20 cellular contexts compared by ENCODE assay signal in genomic region chr7:47946581-47947354, GRCh38. TPM values are rescaled to one million over a fixed set of nuclear protein-coding genes. Genes with fewer than 3 reads are reported as not detected.
DNase-seq lines count a peak whose midpoint lies in the region; ATAC-seq, FAIRE-seq and TF ChIP-seq lines count a peak whose summit lies in the region.
"Had no signal": no experiment of that assay in that cellular context is flagged by ENCODE, and none has a peak within 500 bp of the region (broad histone marks: within the 10 kb centered on the region; RNA-seq: fewer than 3 reads in every experiment).

No MANE protein-coding gene starts in this region.

- H3K4me1 ChIP-seq in GM12878 (ENCODE audit: control insufficient read depth, insufficient read depth, low read length) (no peaks in the 10 kb centered on the region), right lobe of liver (peaks cover 0 to 8% (median 0%) of the 10 kb centered on the region in 4 donors)

- H4K20me1 ChIP-seq in GM12878 (ENCODE audit: control insufficient read depth, insufficient read depth) = no peaks in the 10 kb centered on the region

- TF ChIP-seq RAD21 in GM12878 (IDR thresholded peaks at IDR 0.05; ENCODE audit: insufficient read depth, low read depth, low read length) = no peak

- no peaks in the 10 kb centered on the region for H3K36me3 Mint-ChIP-seq in activated T-cell treated with anti-CD3 and anti-CD28 coated beads, Interleukin-2, amount 50 U/mL, for 72 hours (ENCODE audit: insufficient read depth in 2 of 2)
- H3K36me3 Mint-ChIP-seq in stimulated activated effector memory CD8-positive, alpha-beta T cell treated with anti-CD3 and anti-CD28 coated beads, Interleukin-12 subunit alpha, Interleukin-12 subunit beta, amount 100 ng/mL, for 72 hours = peaks cover 6% of the 10 kb centered on the region
- H3K36me3 Mint-ChIP-seq in T-helper 2 cell treated with Interferon-gamma antibody and Interleukin-4, amounts not matched to agents 5 μg/mL and 100 μg/mL, for 36 hours (ENCODE audit: low read depth) = no peaks in the 10 kb centered on the region
- H3K36me3 Mint-ChIP-seq: naive thymus-derived CD4-positive, alpha-beta T cell; stimulated activated naive B cell treated with anti-CD40 and anti-IgM and Interleukin-4, amounts not matched to agents 10 μg/mL and 1 μg/mL and 100 μg/mL, for 72 hours had no signal

- no peaks in the 10 kb centered on the region for H3K27me3 ChIP-seq in GM12878 (replicated peaks in 1 of 2; ENCODE audit: control insufficient read depth in 2 of 2, insufficient read depth in 2 of 2, low read length in 1 of 2)
- no peaks in the 10 kb centered on the region for H3K27me3 ChIP-seq in right lobe of liver

- RAD21 ChIA-PET in GM12878 (lab: Charles Lee; ENCODE audit: unreplicated experiment) = interaction anchor here (4.1 kb wide), 1 partner anchor 163 kb away, joined by 53 read pairs; no protein-coding TSS in a partner anchor

- no peak for TF ChIP-seq CTCF in GM12878 (IDR thresholded peaks at IDR 0.05 in 2 of 3, conservative IDR thresholded peaks at IDR 0.05 in 1 of 3; ENCODE audit: control insufficient read depth in 2 of 3, extremely low read depth in 1 of 3, insufficient read depth in 1 of 3, low read depth in 3 of 3, low read length in 3 of 3)
- TF ChIP-seq CTCF in right lobe of liver (IDR thresholded peaks at IDR 0.05) = no peak

- CTCF ChIA-PET in GM12878 (lab: Yijun Ruan, JAX) = interaction anchor here (2.9 to 4.5 kb wide), 4 partner anchors 23 to 163 kb away, joined by 15 to 68 read pairs (median 36); no protein-coding TSS in a partner anchor
- CTCF ChIA-PET in HEK293T (lab: Yijun Ruan, JAX) = no interaction called here

- H3K27ac ChIP-seq in GM12878 (ENCODE audit: control insufficient read depth, insufficient read depth) (no peak overlapping the region), right lobe of liver (no peak overlapping the region)
- H3K27ac ChIP-seq: C4-2B had no signal

- BruUV-seq in GM12878 (replicated peaks; lab: Mats Ljungman, UMichigan) = no TSS peak

- ATAC-seq in activated T-cell treated with anti-CD3 and anti-CD28 coated beads, Interleukin-2, amount 50 U/mL, for 72 hours (replicated peaks in 1 of 2) = peak; percentile 73 to 74
- ATAC-seq in GM12878 (no peak), right lobe of liver (peak; percentile 10 to 49 (median 16))
- peak; percentile 75 for ATAC-seq in stimulated activated effector memory CD8-positive, alpha-beta T cell treated with anti-CD3 and anti-CD28 coated beads, Interleukin-12 subunit alpha, Interleukin-12 subunit beta, amount 100 ng/mL, for 72 hours
- ATAC-seq: naive thymus-derived CD4-positive, alpha-beta T cell; stimulated activated naive B cell treated with anti-CD40 and anti-IgM and Interleukin-4, amounts not matched to agents 10 μg/mL and 1 μg/mL and 100 μg/mL, for 72 hours had no signal

- DNase-seq in activated T-cell treated with anti-CD3 and anti-CD28 coated beads, Interleukin-2, amount 50 U/mL, for 72 hours = peak; percentile 11 to 15
- no peak for DNase-seq in activated T-cell treated with anti-CD3 and anti-CD28 coated beads, Interleukin-2, amount 50 U/mL, for 48 hours
- DNase-seq in GM12878 (ENCODE audit: low read depth, low spot score) = no peak
- DNase-seq in right lobe of liver = no peak
- no peak for DNase-seq in stimulated activated effector memory CD8-positive, alpha-beta T cell treated with anti-CD3 and anti-CD28 coated beads, Interleukin-12 subunit alpha, Interleukin-12 subunit beta, amount 100 ng/mL, for 72 hours (ENCODE audit: low spot score in 2 of 2)
- no peak for DNase-seq in T-helper 2 cell treated with Interferon-gamma antibody and Interleukin-4, amounts not matched to agents 5 μg/mL and 100 μg/mL, for 36 hours (ENCODE audit: low spot score)
- no peak for DNase-seq in NCI-H82 treated with DMSO at 0.1 percent for 48 hours (lab: John Stamatoyannopoulos, UW; ENCODE audit: unreplicated experiment)
- no peak for DNase-seq in HEK293T (ENCODE audit: extremely low spot score)
- DNase-seq: cerebellar nuclear complex; endodermal cell; foreskin melanocyte; GF-D8; naive thymus-derived CD4-positive, alpha-beta T cell; NCI-H1092 treated with DMSO at 0.1 percent for 48 hours; NCI-H2171 treated with DMSO at 0.1 percent for 48 hours; NCI-H82; stimulated activated naive B cell treated with anti-CD40 and anti-IgM and Interleukin-4, amounts not matched to agents 10 μg/mL and 1 μg/mL and 100 μg/mL, for 72 hours had no signal

- SMC1A ChIA-PET in GM12878 (lab: Charles Lee; ENCODE audit: uncharacterized antibody, unreplicated experiment) = no interaction called here

- POLR2A ChIA-PET in GM12878 (lab: Charles Lee) (no interaction called here), HEK293T (lab: Yijun Ruan, JAX) (no interaction called here)

- H3K4me3 Mint-ChIP-seq in activated T-cell treated with anti-CD3 and anti-CD28 coated beads, Interleukin-2, amount 50 U/mL, for 72 hours = no peak overlapping the region
- no peak overlapping the region for H3K4me3 Mint-ChIP-seq in stimulated activated effector memory CD8-positive, alpha-beta T cell treated with anti-CD3 and anti-CD28 coated beads, Interleukin-12 subunit alpha, Interleukin-12 subunit beta, amount 100 ng/mL, for 72 hours
- no peak overlapping the region for H3K4me3 Mint-ChIP-seq in T-helper 2 cell treated with Interferon-gamma antibody and Interleukin-4, amounts not matched to agents 5 μg/mL and 100 μg/mL, for 36 hours
- H3K4me3 Mint-ChIP-seq: endodermal cell; naive thymus-derived CD4-positive, alpha-beta T cell; stimulated activated naive B cell treated with anti-CD40 and anti-IgM and Interleukin-4, amounts not matched to agents 10 μg/mL and 1 μg/mL and 100 μg/mL, for 72 hours had no signal

- no peaks in the 10 kb centered on the region for H3K4me1 Mint-ChIP-seq in activated T-cell treated with anti-CD3 and anti-CD28 coated beads, Interleukin-2, amount 50 U/mL, for 72 hours (ENCODE audit: low read depth)
- peaks cover 7% of the 10 kb centered on the region for H3K4me1 Mint-ChIP-seq in stimulated activated effector memory CD8-positive, alpha-beta T cell treated with anti-CD3 and anti-CD28 coated beads, Interleukin-12 subunit alpha, Interleukin-12 subunit beta, amount 100 ng/mL, for 72 hours
- H3K4me1 Mint-ChIP-seq in T-helper 2 cell treated with Interferon-gamma antibody and Interleukin-4, amounts not matched to agents 5 μg/mL and 100 μg/mL, for 36 hours (ENCODE audit: low read depth) = peaks cover 11% of the 10 kb centered on the region
- H3K4me1 Mint-ChIP-seq: naive thymus-derived CD4-positive, alpha-beta T cell; stimulated activated naive B cell treated with anti-CD40 and anti-IgM and Interleukin-4, amounts not matched to agents 10 μg/mL and 1 μg/mL and 100 μg/mL, for 72 hours had no signal

- intact Hi-C loops in GM12878 (cut with micrococcal nuclease; ENCODE audit: unreplicated experiment) (no loop called here), right lobe of liver (cut with DNase I) (loop anchor here in 1 of 2 donors (5.0 kb wide), 1 partner anchor 161 kb away; no protein-coding TSS in a partner anchor)

- H3K9me3 ChIP-seq in GM12878 (replicated peaks; ENCODE audit: control insufficient read depth, insufficient read depth, low read length) (no peaks in the 10 kb centered on the region), right lobe of liver (no peaks in the 10 kb centered on the region)

- no peak for FAIRE-seq in GM12878 (lab: Jason Lieb, UNC)
- FAIRE-seq: GM12892 had no signal

- in situ Hi-C loops in GM12878 (cut with MboI) = loop anchor here (25.0 kb wide), 1 partner anchor 1816 kb away; the partner anchor contains the start of gene VWC2

- no peaks in the 10 kb centered on the region for H3K79me2 ChIP-seq in GM12878 (ENCODE audit: control insufficient read depth, insufficient read depth, low read length)

- no peak overlapping the region for H3K4me3 ChIP-seq in GM12878
- no peak overlapping the region for H3K4me3 ChIP-seq in right lobe of liver

- no peak for TF ChIP-seq EP300 in GM12878 (IDR thresholded peaks at IDR 0.05; ENCODE audit: borderline replicate concordance in 1 of 2, control insufficient read depth in 1 of 2, low read depth in 2 of 2, low read length in 2 of 2)

- H3K9me3 Mint-ChIP-seq in activated T-cell treated with anti-CD3 and anti-CD28 coated beads, Interleukin-2, amount 50 U/mL, for 72 hours = no peaks in the 10 kb centered on the region
- no peaks in the 10 kb centered on the region for H3K9me3 Mint-ChIP-seq in stimulated activated effector memory CD8-positive, alpha-beta T cell treated with anti-CD3 and anti-CD28 coated beads, Interleukin-12 subunit alpha, Interleukin-12 subunit beta, amount 100 ng/mL, for 72 hours
- H3K9me3 Mint-ChIP-seq in T-helper 2 cell treated with Interferon-gamma antibody and Interleukin-4, amounts not matched to agents 5 μg/mL and 100 μg/mL, for 36 hours = no peaks in the 10 kb centered on the region
- H3K9me3 Mint-ChIP-seq: endodermal cell; naive thymus-derived CD4-positive, alpha-beta T cell; stimulated activated naive B cell treated with anti-CD40 and anti-IgM and Interleukin-4, amounts not matched to agents 10 μg/mL and 1 μg/mL and 100 μg/mL, for 72 hours had no signal

- H3K27me3 Mint-ChIP-seq in activated T-cell treated with anti-CD3 and anti-CD28 coated beads, Interleukin-2, amount 50 U/mL, for 72 hours (ENCODE audit: low read depth) = no peaks in the 10 kb centered on the region
- no peaks in the 10 kb centered on the region for H3K27me3 Mint-ChIP-seq in T-helper 2 cell treated with Interferon-gamma antibody and Interleukin-4, amounts not matched to agents 5 μg/mL and 100 μg/mL, for 36 hours (ENCODE audit: low read depth)
- H3K27me3 Mint-ChIP-seq: naive thymus-derived CD4-positive, alpha-beta T cell had no signal

- no peak overlapping the region for H3K27ac Mint-ChIP-seq in activated T-cell treated with anti-CD3 and anti-CD28 coated beads, Interleukin-2, amount 50 U/mL, for 72 hours
- peak overlapping the region; percentile 53 for H3K27ac Mint-ChIP-seq in stimulated activated effector memory CD8-positive, alpha-beta T cell treated with anti-CD3 and anti-CD28 coated beads, Interleukin-12 subunit alpha, Interleukin-12 subunit beta, amount 100 ng/mL, for 72 hours
- no peak overlapping the region for H3K27ac Mint-ChIP-seq in T-helper 2 cell treated with Interferon-gamma antibody and Interleukin-4, amounts not matched to agents 5 μg/mL and 100 μg/mL, for 36 hours
- H3K27ac Mint-ChIP-seq: naive thymus-derived CD4-positive, alpha-beta T cell; stimulated activated naive B cell treated with anti-CD40 and anti-IgM and Interleukin-4, amounts not matched to agents 10 μg/mL and 1 μg/mL and 100 μg/mL, for 72 hours had no signal

- H3K36me3 ChIP-seq in GM12878 (ENCODE audit: control insufficient read depth in 2 of 2, insufficient read depth in 2 of 2, low read length in 1 of 2) (no peaks in the 10 kb centered on the region), right lobe of liver (no peaks in the 10 kb centered on the region)

- H2AFZ ChIP-seq in GM12878 (ENCODE audit: control insufficient read depth, low read depth, low read length) = no peak overlapping the region

- TF ChIP-seq POLR2A in GM12878 (IDR thresholded peaks at IDR 0.05; ENCODE audit: low read depth, low read length) = no peak
- no peak for TF ChIP-seq POLR2A in right lobe of liver (IDR thresholded peaks at IDR 0.05)

- no peak overlapping the region for H3K4me2 ChIP-seq in GM12878 (ENCODE audit: control insufficient read depth, insufficient read depth)

- WGBS in GM12878 (ENCODE audit: insufficient coverage, insufficient replicate concordance, low lambda C conversion rate, missing lambda C conversion rate) = 72% methylated on average over 7 of the region's 7 CpGs
- WGBS in right lobe of liver (ENCODE audit: insufficient coverage, low coverage, low lambda C conversion rate, missing lambda C conversion rate) = 75% methylated on average over 7 of the region's 7 CpGs

- H3K9ac ChIP-seq in GM12878 (ENCODE audit: control insufficient read depth, insufficient read depth, low read length) = no peak overlapping the region

RNA-seq across cellular contexts. Expression of gene PKD1L1, which starts 1.5 kb away (rescaled TPM):
- under 1 TPM; 0.10 to 0.35 TPM for total RNA-seq in activated T-cell treated with anti-CD3 and anti-CD28 coated beads, Interleukin-2, amount 50 U/mL, for 72 hours
- total RNA-seq in GM12878 (2013; cell fraction: nucleolus; rRNA removed) = 0.34 and 0.44 TPM in 2 replicates
- total RNA-seq in GM12878 (2014; rRNA removed) = under 0.01 and 0.05 TPM in 2 replicates
- total RNA-seq in GM12878 (2014; rRNA removed; fragmentation: Illumina TruSeq; extraction: Trizol) = 0.04 and 0.05 TPM in 2 replicates
- 0.05 and 0.08 TPM in 2 replicates for total RNA-seq in GM12878 (2021)
- not detected for polyA plus RNA-seq in GM12878 (2011; ENCODE audit: low read depth)
- 0.01 and 0.06 TPM in 2 replicates for polyA plus RNA-seq in GM12878 (2011; rRNA removed)
- polyA plus RNA-seq in GM12878 (2011; cell fraction: cytosol; rRNA removed) = 0.01 TPM in 1 of 2 replicates, not detected in the other
- polyA plus RNA-seq in GM12878 (2011; cell fraction: nucleus; rRNA removed) = 0.04 and 0.15 TPM in 2 replicates
- polyA plus RNA-seq in GM12878 (2012) = 0.01 TPM in 1 of 2 replicates, not detected in the other
- polyA plus RNA-seq in GM12878 (2014; fragmentation: Illumina TruSeq; extraction: Trizol) = 0.01 and 0.02 TPM in 2 replicates
- under 1 TPM in 1 of 2 experiments, not detected in 1; 0.02 TPM for polyA plus RNA-seq in GM12878 (2014; fragmentation: Nextera tagmentation; extraction: Ambion mirVana)
- 0.04 TPM in 1 of 2 replicates, not detected in the other for polyA plus RNA-seq in GM12878 (2014; rRNA removed)
- under 1 TPM in 1 of 2 experiments, not detected in 1; 0.04 TPM for polyA plus RNA-seq in GM12878 (2016; fragmentation: Nextera tagmentation; extraction: Ambion mirVana)
- polyA minus RNA-seq in GM12878 (2011; rRNA and poly(A)+ RNA removed) = under 0.01 TPM in 1 of 2 replicates, not detected in the other
- polyA minus RNA-seq in GM12878 (2011; cell fraction: cytosol; rRNA and poly(A)+ RNA removed) = not detected in 2 replicates
- polyA minus RNA-seq in GM12878 (2011; cell fraction: nucleus; rRNA and poly(A)+ RNA removed) = under 0.01 and 0.10 TPM in 2 replicates
- 1 to 10 TPM in 1 of 6 experiments, under 1 TPM in 4, not detected in 1; 0.13 to 1.4 (median 0.51) TPM for total RNA-seq in right lobe of liver
- total RNA-seq: A673 had no signal

RNA-seq across cellular contexts. Expression of gene HUS1, which starts 32.6 kb away (rescaled TPM):
- 10 to 100 TPM; 38.3 to 41.1 TPM for total RNA-seq in activated T-cell treated with anti-CD3 and anti-CD28 coated beads, Interleukin-2, amount 50 U/mL, for 72 hours
- total RNA-seq in GM12878 (2013; cell fraction: nucleolus; rRNA removed) = 55.6 and 66.7 TPM in 2 replicates
- total RNA-seq in GM12878 (2014; rRNA removed) = 10.4 and 10.7 TPM in 2 replicates
- 14.1 and 17.2 TPM in 2 replicates for total RNA-seq in GM12878 (2014; rRNA removed; fragmentation: Illumina TruSeq; extraction: Trizol)
- 21.5 and 26.8 TPM in 2 replicates for total RNA-seq in GM12878 (2021)
- polyA plus RNA-seq in GM12878 (2011; ENCODE audit: low read depth) = 13.3 TPM
- 24.2 and 30.8 TPM in 2 replicates for polyA plus RNA-seq in GM12878 (2011; rRNA removed)
- 11.3 and 14.0 TPM in 2 replicates for polyA plus RNA-seq in GM12878 (2011; cell fraction: cytosol; rRNA removed)
- polyA plus RNA-seq in GM12878 (2011; cell fraction: nucleus; rRNA removed) = 12.8 and 14.2 TPM in 2 replicates
- polyA plus RNA-seq in GM12878 (2012) = 12.1 and 16.2 TPM in 2 replicates
- polyA plus RNA-seq in GM12878 (2014; fragmentation: Illumina TruSeq; extraction: Trizol) = 22.3 and 23.7 TPM in 2 replicates
- polyA plus RNA-seq in GM12878 (2014; fragmentation: Nextera tagmentation; extraction: Ambion mirVana) = 10 to 100 TPM; 26.4 to 35.5 TPM
- 15.2 and 16.2 TPM in 2 replicates for polyA plus RNA-seq in GM12878 (2014; rRNA removed)
- polyA plus RNA-seq in GM12878 (2016; fragmentation: Nextera tagmentation; extraction: Ambion mirVana) = 10 to 100 TPM; 21.1 to 22.9 TPM
- 17.6 and 19.6 TPM in 2 replicates for polyA minus RNA-seq in GM12878 (2011; rRNA and poly(A)+ RNA removed)
- polyA minus RNA-seq in GM12878 (2011; cell fraction: cytosol; rRNA and poly(A)+ RNA removed) = 5.5 and 8.1 TPM in 2 replicates
- polyA minus RNA-seq in GM12878 (2011; cell fraction: nucleus; rRNA and poly(A)+ RNA removed) = 10.5 and 16.8 TPM in 2 replicates
- 10 to 100 TPM; 16.1 to 40.5 (median 25.5) TPM for total RNA-seq in right lobe of liver

Comparison
In these comparisons a context has a peak if more than half of its experiments do, and no peak if none do; other contexts are left out.
1. DNase-seq: peak in activated T-cell treated with anti-CD3 and anti-CD28 coated beads, Interleukin-2, amount 50 U/mL, for 72 hours (2 of 2); none in activated T-cell treated with anti-CD3 and anti-CD28 coated beads, Interleukin-2, amount 50 U/mL, for 48 hours (0 of 2), GM12878 (single experiment), right lobe of liver (0 of 3), stimulated activated effector memory CD8-positive, alpha-beta T cell treated with anti-CD3 and anti-CD28 coated beads, Interleukin-12 subunit alpha, Interleukin-12 subunit beta, amount 100 ng/mL, for 72 hours (0 of 2), T-helper 2 cell treated with Interferon-gamma antibody and Interleukin-4, amounts not matched to agents 5 μg/mL and 100 μg/mL, for 36 hours (single experiment), NCI-H82 treated with DMSO at 0.1 percent for 48 hours (single experiment) and HEK293T (single experiment).